28 cellular contexts compared by ENCODE assay signal in genomic region chr7:108196004-108196403, GRCh38.
DNase-seq lines count a peak whose midpoint lies in the region; ATAC-seq and TF ChIP-seq lines count a peak whose summit lies in the region.
"Had no signal": no experiment of that assay in that cellular context is flagged by ENCODE, and none has a peak within 500 bp of the region (broad histone marks: within the 10 kb centered on the region; RNA-seq: fewer than 3 reads in every experiment).

No MANE protein-coding gene starts in this region.

- TF ChIP-seq CTCF in epithelial cell of esophagus (IDR thresholded peaks at IDR 0.05; ENCODE audit: insufficient read depth, low read depth, low read length, missing control alignments), result no peak

- no peaks in the 10 kb centered on the region for H3K9me3 Mint-ChIP-seq in stimulated activated memory B cell treated with anti-CD40 and anti-IgM and Interleukin-4, amounts not matched to agents 10 μg/mL and 1 μg/mL and 100 μg/mL, for 72 hours
- H3K9me3 Mint-ChIP-seq: activated CD4-positive, alpha-beta memory T cell treated with anti-CD3 and anti-CD28 coated beads for 36 hours; activated naive CD4-positive, alpha-beta T cell treated with anti-CD3 and anti-CD28 coated beads, Interleukin-2, amount 50 U/mL, for 24 hours; activated T-cell treated with anti-CD3 and anti-CD28 coated beads, Interleukin-2, amount 50 U/mL, for 4 hours; natural killer cell treated with Interleukin-12 subunit alpha and Interleukin-12 subunit beta and Interleukin-15 and Interleukin-18, amount 100 ng/mL, for 72 hours; stimulated activated naive CD8-positive, alpha-beta T cell treated with anti-CD3 and anti-CD28 coated beads, Interleukin-15, Interleukin-2, amounts not matched to agents 100 ng/mL and 50 ng/mL, for 24 hours; T-helper 2 cell treated with Interferon-gamma antibody and Interleukin-4, amounts not matched to agents 5 μg/mL and 100 μg/mL, for 36 hours; type B pancreatic cell had no signal

- H3K27ac Mint-ChIP-seq in stimulated activated memory B cell treated with anti-CD40 and anti-IgM and Interleukin-4, amounts not matched to agents 10 μg/mL and 1 μg/mL and 100 μg/mL, for 72 hours, result no peak overlapping the region
- H3K27ac Mint-ChIP-seq: activated CD4-positive, alpha-beta memory T cell treated with anti-CD3 and anti-CD28 coated beads for 36 hours; activated naive CD4-positive, alpha-beta T cell treated with anti-CD3 and anti-CD28 coated beads, Interleukin-2, amount 50 U/mL, for 24 hours; natural killer cell treated with Interleukin-12 subunit alpha and Interleukin-12 subunit beta and Interleukin-15 and Interleukin-18, amount 100 ng/mL, for 72 hours; stimulated activated naive CD8-positive, alpha-beta T cell treated with anti-CD3 and anti-CD28 coated beads, Interleukin-15, Interleukin-2, amounts not matched to agents 100 ng/mL and 50 ng/mL, for 24 hours; T-helper 2 cell treated with Interferon-gamma antibody and Interleukin-4, amounts not matched to agents 5 μg/mL and 100 μg/mL, for 36 hours; type B pancreatic cell; WTC11 had no signal

- no peaks in the 10 kb centered on the region for H3K27me3 Mint-ChIP-seq in stimulated activated memory B cell treated with anti-CD40 and anti-IgM and Interleukin-4, amounts not matched to agents 10 μg/mL and 1 μg/mL and 100 μg/mL, for 72 hours
- H3K27me3 Mint-ChIP-seq: stimulated activated naive CD8-positive, alpha-beta T cell treated with anti-CD3 and anti-CD28 coated beads, Interleukin-15, Interleukin-2, amounts not matched to agents 100 ng/mL and 50 ng/mL, for 24 hours; type B pancreatic cell had no signal

- H3K36me3 Mint-ChIP-seq in stimulated activated memory B cell treated with anti-CD40 and anti-IgM and Interleukin-4, amounts not matched to agents 10 μg/mL and 1 μg/mL and 100 μg/mL, for 72 hours, result no peaks in the 10 kb centered on the region
- H3K36me3 Mint-ChIP-seq: activated CD4-positive, alpha-beta memory T cell treated with anti-CD3 and anti-CD28 coated beads for 36 hours; activated naive CD4-positive, alpha-beta T cell treated with anti-CD3 and anti-CD28 coated beads, Interleukin-2, amount 50 U/mL, for 24 hours; natural killer cell treated with Interleukin-12 subunit alpha and Interleukin-12 subunit beta and Interleukin-15 and Interleukin-18, amount 100 ng/mL, for 72 hours had no signal

- no peak for ATAC-seq in HG02870 (IDR thresholded peaks at IDR 0.05; ENCODE audit: unreplicated experiment)
- no peak for ATAC-seq in stimulated activated memory B cell treated with anti-CD40 and anti-IgM and Interleukin-4, amounts not matched to agents 10 μg/mL and 1 μg/mL and 100 μg/mL, for 72 hours
- ATAC-seq: activated T-cell treated with anti-CD3 and anti-CD28 coated beads, Interleukin-2, amount 50 U/mL, for 4 hours; body of pancreas; gastroesophageal sphincter; left colon; natural killer cell treated with Interleukin-12 subunit alpha and Interleukin-12 subunit beta and Interleukin-15 and Interleukin-18, amount 100 ng/mL, for 72 hours; Panc1; WTC11 had no signal

- peaks cover 13% of the 10 kb centered on the region for H3K4me1 Mint-ChIP-seq in stimulated activated memory B cell treated with anti-CD40 and anti-IgM and Interleukin-4, amounts not matched to agents 10 μg/mL and 1 μg/mL and 100 μg/mL, for 72 hours
- H3K4me1 Mint-ChIP-seq: activated naive CD4-positive, alpha-beta T cell treated with anti-CD3 and anti-CD28 coated beads, Interleukin-2, amount 50 U/mL, for 24 hours had no signal

- H3K4me3 ChIP-seq in epithelial cell of esophagus (ENCODE audit: low read length), result no peak overlapping the region
- H3K4me3 ChIP-seq: body of pancreas, gastroesophageal sphincter, skin epidermis had no signal

- H3K4me3 Mint-ChIP-seq in stimulated activated memory B cell treated with anti-CD40 and anti-IgM and Interleukin-4, amounts not matched to agents 10 μg/mL and 1 μg/mL and 100 μg/mL, for 72 hours, result no peak overlapping the region
- H3K4me3 Mint-ChIP-seq: activated CD4-positive, alpha-beta memory T cell treated with anti-CD3 and anti-CD28 coated beads for 36 hours; activated naive CD4-positive, alpha-beta T cell treated with anti-CD3 and anti-CD28 coated beads, Interleukin-2, amount 50 U/mL, for 24 hours; activated T-cell treated with anti-CD3 and anti-CD28 coated beads, Interleukin-2, amount 50 U/mL, for 4 hours; natural killer cell treated with Interleukin-12 subunit alpha and Interleukin-12 subunit beta and Interleukin-15 and Interleukin-18, amount 100 ng/mL, for 72 hours; stimulated activated naive CD8-positive, alpha-beta T cell treated with anti-CD3 and anti-CD28 coated beads, Interleukin-15, Interleukin-2, amounts not matched to agents 100 ng/mL and 50 ng/mL, for 24 hours; T-helper 2 cell treated with Interferon-gamma antibody and Interleukin-4, amounts not matched to agents 5 μg/mL and 100 μg/mL, for 36 hours; type B pancreatic cell; WTC11 had no signal

- peak; percentile 25 for DNase-seq in EH (ENCODE audit: low read depth)
- peak; percentile 55 for DNase-seq in RPMI7951 (ENCODE audit: low read depth)
- DNase-seq in epithelial cell of esophagus (ENCODE audit: low read depth), result peak; percentile 15
- DNase-seq in myocyte (ENCODE audit: low read depth), result peak; percentile 70
- DNase-seq in NCI-H446 (lab: John Stamatoyannopoulos, UW), result no peak
- DNase-seq in foreskin melanocyte, result no peak
- DNase-seq: activated CD4-positive, alpha-beta memory T cell treated with anti-CD3 and anti-CD28 coated beads for 36 hours; activated T-cell treated with anti-CD3 and anti-CD28 coated beads, Interleukin-2, amount 50 U/mL, for 4 hours; body of pancreas; cortex of kidney; DMS79; left colon; mesendoderm; NCI-H1092 treated with DMSO at 0.1 percent for 48 hours; posterior cingulate gyrus; SK-N-SH; stimulated activated CD4-positive, alpha-beta T cell treated with anti-CD3 and anti-CD28 coated beads, Interleukin-2, amount 100 ng/mL, for 24 hours had no signal

Comparison
In these comparisons a context has a peak if more than half of its experiments do, and no peak if none do; other contexts are left out.
1. DNase-seq: peak in EH (single experiment), RPMI7951 (single experiment), epithelial cell of esophagus (single experiment) and myocyte (single experiment); none in NCI-H446 (0 of 2) and foreskin melanocyte (single experiment).